In the genomic region with DNA sequence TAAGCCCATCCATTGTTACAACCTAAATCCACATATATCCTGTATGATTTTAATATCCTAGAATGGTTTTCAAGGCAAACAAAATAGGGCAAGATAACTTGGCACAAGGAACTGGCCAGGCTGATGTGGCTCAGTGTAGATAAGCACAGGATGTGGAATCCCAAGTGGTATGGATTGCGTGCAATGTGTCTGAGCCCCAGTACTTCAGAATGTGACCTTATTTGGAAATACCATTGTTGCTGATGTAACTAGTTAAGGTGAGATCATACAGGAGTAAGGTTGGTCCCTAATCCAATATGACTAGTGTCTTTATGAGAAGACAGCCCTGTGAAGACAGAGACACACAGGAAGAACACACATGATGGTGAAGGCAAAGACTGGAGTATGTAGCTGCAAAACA, we compare ENCODE assay signal across 1 cellular context.
TF ChIP-seq lines count a peak whose summit lies in the region.

No MANE protein-coding gene starts in this region.

TF ChIP-seq in K562, 482 proteins besides CTCF, POLR2A, EP300 and RAD21 (continued from another document):
- TF ChIP-seq KDM5B (IDR thresholded peaks at IDR 0.05; ENCODE audit: insufficient replicate concordance, low read depth, low read length): no peak
- TF ChIP-seq GABPA (tag; conservative IDR thresholded peaks at IDR 0.05; ENCODE audit: low read depth): peak; percentile 53; the same call in 1 of the 2 replicates
